1 cellular context compared by ENCODE assay signal in genomic region chr9:71778085-71778484, GRCh38.
TF ChIP-seq lines count a peak whose summit lies in the region.

No MANE protein-coding gene starts in this region.

TF ChIP-seq in HepG2, 621 proteins besides CTCF, POLR2A, EP300 and RAD21 (continued from another document and continues in another):
- TF ChIP-seq HOXA7 (CRISPR knock-in tag; IDR thresholded peaks at IDR 0.05) = no peak
- no peak for TF ChIP-seq MTA1 (CRISPR knock-in tag; IDR thresholded peaks at IDR 0.05; ENCODE audit: borderline replicate concordance)
- TF ChIP-seq NFIC (IDR thresholded peaks at IDR 0.05; ENCODE audit: low read length) = peak; percentile 61; the same call in 1 of the 2 replicates
- TF ChIP-seq TMF1 (CRISPR knock-in tag; IDR thresholded peaks at IDR 0.05; ENCODE audit: low read depth) = no peak
- TF ChIP-seq CREB1 (IDR thresholded peaks at IDR 0.05) = peak; percentile 79
- TF ChIP-seq CREB1 (CRISPR knock-in tag; IDR thresholded peaks at IDR 0.05) = peak; percentile 82
- no peak for TF ChIP-seq NFE2L1 (CRISPR knock-in tag; IDR thresholded peaks at IDR 0.05; ENCODE audit: borderline replicate concordance)
- no peak for TF ChIP-seq ZBED4 (CRISPR knock-in tag; IDR thresholded peaks at IDR 0.05; ENCODE audit: borderline replicate concordance)
- no peak for TF ChIP-seq ZNF234 (CRISPR knock-in tag; conservative IDR thresholded peaks at IDR 0.05)
- TF ChIP-seq NR2C2 (CRISPR knock-in tag; IDR thresholded peaks at IDR 0.05; ENCODE audit: borderline replicate concordance) = 0 out of 2 replicates have a peak, but pooled peaks have one; percentile 39
- peak; percentile 78 for TF ChIP-seq IKZF5 (CRISPR knock-in tag; IDR thresholded peaks at IDR 0.05)
- TF ChIP-seq ARID5B (CRISPR knock-in tag; IDR thresholded peaks at IDR 0.05) = peak; percentile 99
- peak; percentile 81 for TF ChIP-seq HDAC2 (CRISPR knock-in tag; IDR thresholded peaks at IDR 0.05)
- TF ChIP-seq GLI4 (CRISPR knock-in tag; IDR thresholded peaks at IDR 0.05; ENCODE audit: borderline replicate concordance) = no peak
- peak; percentile 97 for TF ChIP-seq FOXA3 (CRISPR knock-in tag; IDR thresholded peaks at IDR 0.05)
- peak; percentile 57 for TF ChIP-seq RAD51 (IDR thresholded peaks at IDR 0.05; ENCODE audit: borderline replicate concordance)
- no peak for TF ChIP-seq ZNF142 (CRISPR knock-in tag; IDR thresholded peaks at IDR 0.05)
- no peak for TF ChIP-seq HIC2 (CRISPR knock-in tag; IDR thresholded peaks at IDR 0.05; ENCODE audit: low read depth)
- TF ChIP-seq ZNF34 (CRISPR knock-in tag; IDR thresholded peaks at IDR 0.05; ENCODE audit: borderline replicate concordance) = peak; percentile 44; the same call in 1 of the 2 replicates
- TF ChIP-seq ZBTB43 (CRISPR knock-in tag; conservative IDR thresholded peaks at IDR 0.05) = peak; percentile 87
- 0 out of 2 replicates have a peak, but pooled peaks have one; percentile 49 for TF ChIP-seq JUN (CRISPR knock-in tag; IDR thresholded peaks at IDR 0.05)
- TF ChIP-seq MNT (IDR thresholded peaks at IDR 0.05) = peak; percentile 60
- no peak for TF ChIP-seq ZSCAN12 (CRISPR knock-in tag; IDR thresholded peaks at IDR 0.05)
- 0 out of 2 replicates have a peak, but pooled peaks have one; percentile 49 for TF ChIP-seq ARNTL (CRISPR knock-in tag; IDR thresholded peaks at IDR 0.05)
- TF ChIP-seq HMGXB3 (CRISPR knock-in tag; IDR thresholded peaks at IDR 0.05; ENCODE audit: borderline replicate concordance) = peak; percentile 61; the same call in 1 of the 2 replicates
- TF ChIP-seq ZNF3 (CRISPR knock-in tag; IDR thresholded peaks at IDR 0.05) = no peak
- TF ChIP-seq ATF4 (CRISPR knock-in tag; IDR thresholded peaks at IDR 0.05) = peak in 1 of 2 experiments; percentile 88; a peak in 2 of 4 replicates
